ENCODE assay signal across 19 cellular contexts in the genomic region with DNA sequence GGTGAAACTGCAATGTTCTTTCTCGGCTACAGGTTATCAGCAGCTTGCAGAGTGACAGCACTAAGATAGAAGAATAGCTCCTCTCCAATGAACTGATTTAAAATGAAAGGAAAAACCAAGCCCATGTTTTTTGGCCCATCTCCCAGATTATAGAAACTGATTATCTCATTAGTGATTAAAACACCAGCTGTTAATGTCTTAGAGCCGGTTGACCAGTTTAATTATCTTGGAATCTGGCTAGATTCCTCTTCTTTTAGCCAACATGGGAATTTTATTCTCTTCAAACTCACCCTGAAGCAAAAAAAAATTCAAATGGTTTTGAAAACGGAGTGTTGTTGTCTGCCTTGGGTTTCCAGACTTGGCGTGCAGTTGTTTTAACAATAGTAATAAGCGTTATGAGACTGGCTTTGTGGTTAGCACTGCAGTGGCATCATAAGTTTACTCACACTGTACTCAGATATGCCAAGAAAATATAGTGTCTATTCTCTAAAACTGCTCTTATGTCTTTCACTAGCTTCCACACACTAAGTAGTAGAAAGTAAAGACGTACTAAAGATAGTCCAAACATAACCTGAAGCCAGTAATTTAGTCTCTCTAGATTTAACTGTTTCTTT.
DNase-seq lines count a peak whose midpoint lies in the region; ATAC-seq and TF ChIP-seq lines count a peak whose summit lies in the region.
"Had no signal": no experiment of that assay in that cellular context is flagged by ENCODE, and none has a peak within 500 bp of the region (broad histone marks: within the 10 kb centered on the region; RNA-seq: fewer than 3 reads in every experiment).

No MANE protein-coding gene starts in this region.

- no peaks in the 10 kb centered on the region for H3K36me3 Mint-ChIP-seq in GM23338 (ENCODE audit: low read depth)
- H3K36me3 Mint-ChIP-seq in activated naive CD4-positive, alpha-beta T cell treated with anti-CD3 and anti-CD28 coated beads for 36 hours (ENCODE audit: low read depth), result no peaks in the 10 kb centered on the region
- H3K36me3 Mint-ChIP-seq: activated naive CD4-positive, alpha-beta T cell treated with anti-CD3 and anti-CD28 coated beads, Interleukin-2, amount 50 U/mL, for 72 hours; T-cell had no signal

- TF ChIP-seq POLR2A in stomach (IDR thresholded peaks at IDR 0.05), result no peak

- peaks cover 23% of the 10 kb centered on the region for H3K4me1 Mint-ChIP-seq in GM23338
- no peaks in the 10 kb centered on the region for H3K4me1 Mint-ChIP-seq in activated naive CD4-positive, alpha-beta T cell treated with anti-CD3 and anti-CD28 coated beads for 36 hours (ENCODE audit: low read depth)
- H3K4me1 Mint-ChIP-seq: central memory CD8-positive, alpha-beta T cell; T-cell had no signal

- H3K27ac ChIP-seq in GM23338 (ENCODE audit: low read depth) (no peak overlapping the region), dorsolateral prefrontal cortex (peak overlapping the region in 1 of 59 donors; percentile 21), stomach (no peak overlapping the region)
- H3K27ac ChIP-seq: BLaER1, left ventricle myocardium inferior, tibial nerve had no signal

- ATAC-seq in GM23338 (no peak), sciatic nerve (peak; percentile 41), HG03095 (IDR thresholded peaks at IDR 0.05; ENCODE audit: unreplicated experiment) (no peak)
- ATAC-seq: activated naive CD4-positive, alpha-beta T cell treated with anti-CD3 and anti-CD28 coated beads, Interleukin-2, amount 50 U/mL, for 72 hours; T-cell had no signal

- H3K9me3 Mint-ChIP-seq in GM23338, result no peaks in the 10 kb centered on the region
- no peaks in the 10 kb centered on the region for H3K9me3 Mint-ChIP-seq in activated naive CD4-positive, alpha-beta T cell treated with anti-CD3 and anti-CD28 coated beads for 36 hours
- H3K9me3 Mint-ChIP-seq: activated naive CD4-positive, alpha-beta T cell treated with anti-CD3 and anti-CD28 coated beads, Interleukin-2, amount 50 U/mL, for 72 hours; central memory CD8-positive, alpha-beta T cell; nephron progenitor cell; T-cell had no signal

- no peaks in the 10 kb centered on the region; the same call in 1 of the 2 replicates for H4K20me1 ChIP-seq in GM23338 (replicated peaks; ENCODE audit: insufficient read depth)
- H4K20me1 ChIP-seq: BLaER1 had no signal

- H3K9me3 ChIP-seq in stomach, result no peaks in the 10 kb centered on the region
- H3K9me3 ChIP-seq: BLaER1, left ventricle myocardium inferior, tibial nerve had no signal

- no peak overlapping the region for H3K4me3 Mint-ChIP-seq in GM23338
- H3K4me3 Mint-ChIP-seq in activated naive CD4-positive, alpha-beta T cell treated with anti-CD3 and anti-CD28 coated beads for 36 hours, result no peak overlapping the region
- H3K4me3 Mint-ChIP-seq: central memory CD8-positive, alpha-beta T cell; nephron progenitor cell; T-cell had no signal

- intact Hi-C loops in dorsolateral prefrontal cortex (cut with DNase I), result no loop called here
- intact Hi-C loops in sciatic nerve (cut with DNase I), result no loop called here
- intact Hi-C loops in activated naive CD4-positive, alpha-beta T cell treated with anti-CD3 and anti-CD28 coated beads for 36 hours (cut with micrococcal nuclease), result no loop called here
- intact Hi-C loops in stomach (cut with DNase I; ENCODE audit: low total_unique reads), result no loop called here

- TF ChIP-seq CTCF in GM23338 (conservative IDR thresholded peaks at IDR 0.05; ENCODE audit: low read depth in 2 of 2) (no peak), dorsolateral prefrontal cortex (IDR thresholded peaks at IDR 0.05 in 54 of 56, conservative IDR thresholded peaks at IDR 0.05 in 2 of 56; ENCODE audit: low read depth in 1 of 56, partially characterized antibody in 56 of 56) (no peak), stomach (IDR thresholded peaks at IDR 0.05) (no peak)

- CTCF ChIA-PET in activated naive CD4-positive, alpha-beta T cell treated with anti-CD3 and anti-CD28 coated beads for 36 hours (lab: Charles Lee), result no interaction called here

- H2AFZ ChIP-seq in GM23338, result no peak overlapping the region

- H3K9me2 ChIP-seq in GM23338 (ENCODE audit: insufficient read depth), result no peaks in the 10 kb centered on the region

- H3F3A ChIP-seq in GM23338 (replicated peaks; ENCODE audit: low read depth), result no peaks in the 10 kb centered on the region

- H3K4me1 ChIP-seq in GM23338 (ENCODE audit: insufficient read depth), result peaks cover 4% of the 10 kb centered on the region; the same call in 1 of the 2 replicates
- no peaks in the 10 kb centered on the region for H3K4me1 ChIP-seq in stomach
- H3K4me1 ChIP-seq: BLaER1, left ventricle myocardium inferior, tibial nerve had no signal

- WGBS in stomach, 5 donors, result 54 to 71% (median 62%) methylated on average over 6 of the region's 6 CpGs

- H3K27me3 ChIP-seq in GM23338 (ENCODE audit: insufficient read depth), result no peaks in the 10 kb centered on the region
- no peaks in the 10 kb centered on the region for H3K27me3 ChIP-seq in dorsolateral prefrontal cortex
- H3K27me3 ChIP-seq in stomach, result no peaks in the 10 kb centered on the region
- H3K27me3 ChIP-seq: BLaER1, tibial nerve had no signal

- no peak overlapping the region for H3K4me2 ChIP-seq in GM23338
- H3K4me2 ChIP-seq: BLaER1 had no signal

- 0 out of 2 replicates have a peak, but pooled peaks cover 2% of the 10 kb centered on the region for H3K79me2 ChIP-seq in GM23338 (replicated peaks; ENCODE audit: insufficient read depth)

- H3K36me3 ChIP-seq in GM23338 (ENCODE audit: insufficient read depth) (no peaks in the 10 kb centered on the region), stomach (no peaks in the 10 kb centered on the region)
- H3K36me3 ChIP-seq: BLaER1, left ventricle myocardium inferior, tibial nerve had no signal

- DNase-seq in GM23338 (ENCODE audit: low spot score) (no peak), NCI-H82 (lab: John Stamatoyannopoulos, UW) (peak; percentile 89), dorsolateral prefrontal cortex (no peak), sciatic nerve (ENCODE audit: low spot score) (no peak), LoVo (ENCODE audit: low spot score) (no peak), stomach (no peak)
- DNase-seq in activated naive CD4-positive, alpha-beta T cell treated with anti-CD3 and anti-CD28 coated beads for 36 hours, result no peak
- DNase-seq: activated CD4-positive, alpha-beta T cell treated with anti-CD3 and anti-CD28 coated beads for 1 hour; activated CD8-positive, alpha-beta memory T cell treated with anti-CD3 and anti-CD28 coated beads, Interleukin-2, amount 50 U/mL, for 48 hours; DMS79 treated with DMSO at 0.1 percent for 48 hours; left ventricle myocardium inferior; NCI-H2227 treated with DMSO at 0.1 percent for 48 hours; nephron progenitor cell; T-cell had no signal

- H3K4me3 ChIP-seq in GM23338 (no peak overlapping the region), dorsolateral prefrontal cortex (peak overlapping the region in 40 of 59 donors; percentile 5 to 56 (median 22)), stomach (no peak overlapping the region)
- H3K4me3 ChIP-seq: BLaER1, left ventricle myocardium inferior, tibial nerve had no signal

- no peaks in the 10 kb centered on the region for H3K27me3 Mint-ChIP-seq in GM23338 (ENCODE audit: insufficient read depth, low read depth, poor library complexity)
- H3K27me3 Mint-ChIP-seq in activated naive CD4-positive, alpha-beta T cell treated with anti-CD3 and anti-CD28 coated beads for 36 hours (ENCODE audit: low read depth), result no peaks in the 10 kb centered on the region
- H3K27me3 Mint-ChIP-seq: central memory CD8-positive, alpha-beta T cell had no signal

- 0 out of 2 replicates have a peak overlapping the region, but pooled peaks have one; percentile 37 for H3K27ac Mint-ChIP-seq in GM23338
- no peak overlapping the region for H3K27ac Mint-ChIP-seq in activated naive CD4-positive, alpha-beta T cell treated with anti-CD3 and anti-CD28 coated beads for 36 hours
- H3K27ac Mint-ChIP-seq: activated naive CD4-positive, alpha-beta T cell treated with anti-CD3 and anti-CD28 coated beads, Interleukin-2, amount 50 U/mL, for 72 hours; nephron progenitor cell; T-cell had no signal

- no peak for TF ChIP-seq EP300 in stomach (IDR thresholded peaks at IDR 0.05)

TF ChIP-seq in GM23338, 12 proteins besides CTCF, POLR2A, EP300 and RAD21 (continues in another document):
- TF ChIP-seq ZNF331 (CRISPR knock-in tag; IDR thresholded peaks at IDR 0.05; ENCODE audit: low read depth) (no peak), EZH2phosphoT487 (IDR thresholded peaks at IDR 0.05; ENCODE audit: unreplicated experiment) (no peak), STAT1 (IDR thresholded peaks at IDR 0.05; ENCODE audit: unreplicated experiment) (no peak), NANOG (IDR thresholded peaks at IDR 0.05; ENCODE audit: borderline replicate concordance) (no peak)
- TF ChIP-seq, protein P1, sequence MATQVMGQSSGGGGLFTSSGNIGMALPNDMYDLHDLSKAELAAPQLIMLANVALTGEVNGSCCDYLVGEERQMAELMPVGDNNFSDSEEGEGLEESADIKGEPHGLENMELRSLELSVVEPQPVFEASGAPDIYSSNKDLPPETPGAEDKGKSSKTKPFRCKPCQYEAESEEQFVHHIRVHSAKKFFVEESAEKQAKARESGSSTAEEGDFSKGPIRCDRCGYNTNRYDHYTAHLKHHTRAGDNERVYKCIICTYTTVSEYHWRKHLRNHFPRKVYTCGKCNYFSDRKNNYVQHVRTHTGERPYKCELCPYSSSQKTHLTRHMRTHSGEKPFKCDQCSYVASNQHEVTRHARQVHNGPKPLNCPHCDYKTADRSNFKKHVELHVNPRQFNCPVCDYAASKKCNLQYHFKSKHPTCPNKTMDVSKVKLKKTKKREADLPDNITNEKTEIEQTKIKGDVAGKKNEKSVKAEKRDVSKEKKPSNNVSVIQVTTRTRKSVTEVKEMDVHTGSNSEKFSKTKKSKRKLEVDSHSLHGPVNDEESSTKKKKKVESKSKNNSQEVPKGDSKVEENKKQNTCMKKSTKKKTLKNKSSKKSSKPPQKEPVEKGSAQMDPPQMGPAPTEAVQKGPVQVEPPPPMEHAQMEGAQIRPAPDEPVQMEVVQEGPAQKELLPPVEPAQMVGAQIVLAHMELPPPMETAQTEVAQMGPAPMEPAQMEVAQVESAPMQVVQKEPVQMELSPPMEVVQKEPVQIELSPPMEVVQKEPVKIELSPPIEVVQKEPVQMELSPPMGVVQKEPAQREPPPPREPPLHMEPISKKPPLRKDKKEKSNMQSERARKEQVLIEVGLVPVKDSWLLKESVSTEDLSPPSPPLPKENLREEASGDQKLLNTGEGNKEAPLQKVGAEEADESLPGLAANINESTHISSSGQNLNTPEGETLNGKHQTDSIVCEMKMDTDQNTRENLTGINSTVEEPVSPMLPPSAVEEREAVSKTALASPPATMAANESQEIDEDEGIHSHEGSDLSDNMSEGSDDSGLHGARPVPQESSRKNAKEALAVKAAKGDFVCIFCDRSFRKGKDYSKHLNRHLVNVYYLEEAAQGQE (IDR thresholded peaks at IDR 0.05; ENCODE audit: unreplicated experiment), result no peak

Comparison
In these comparisons a context has a peak if more than half of its experiments do, and no peak if none do; other contexts are left out.
1. H3K4me3 ChIP-seq: peak in dorsolateral prefrontal cortex (40 of 59); none in GM23338 (single experiment) and stomach (0 of 4).